ENCODE assay signal across 8 cellular contexts in genomic region chr6:147204843-147205311, GRCh38. TPM values are rescaled to one million over a fixed set of nuclear protein-coding genes. Genes with fewer than 3 reads are reported as not detected.
DNase-seq lines count a peak whose midpoint lies in the region; ATAC-seq, FAIRE-seq and TF ChIP-seq lines count a peak whose summit lies in the region.

No MANE protein-coding gene starts in this region.

- H3K27me3 ChIP-seq in GM23338 (ENCODE audit: insufficient read depth) (0 out of 2 replicates have a peak, but pooled peaks cover 6% of the 10 kb centered on the region), right lobe of liver (no peaks in the 10 kb centered on the region), tibial nerve (no peaks in the 10 kb centered on the region)

- peaks cover 50% of the 10 kb centered on the region for H3K79me2 ChIP-seq in GM23338 (replicated peaks; ENCODE audit: insufficient read depth)

- H4K20me1 ChIP-seq in GM23338 (replicated peaks; ENCODE audit: insufficient read depth): peaks cover 13% of the 10 kb centered on the region

- WGBS in A549 (ENCODE audit: missing lambda C conversion rate): 13% methylated on average over 11 of the region's 11 CpGs
- WGBS in right lobe of liver (ENCODE audit: insufficient coverage, low coverage, low lambda C conversion rate, missing lambda C conversion rate): 13% methylated on average over 11 of the region's 11 CpGs
- 8 to 11% methylated on average over 11 of the region's 11 CpGs for WGBS in tibial nerve, 2 donors

- no peaks in the 10 kb centered on the region for H3K9me3 ChIP-seq in A549
- H3K9me3 ChIP-seq in right lobe of liver: no peaks in the 10 kb centered on the region
- no peaks in the 10 kb centered on the region for H3K9me3 ChIP-seq in tibial nerve

- in situ Hi-C loops in astrocyte of the cerebellum (cut with HindIII; ENCODE audit: low sequenced_read_pairs): no loop called here

- H3K27me3 Mint-ChIP-seq in GM23338 (ENCODE audit: insufficient read depth, low read depth, poor library complexity): peaks cover 3% of the 10 kb centered on the region

- peak overlapping the region; percentile 95 to 100 for H3K27ac ChIP-seq in A549
- H3K27ac ChIP-seq in GM23338 (ENCODE audit: low read depth): no peak overlapping the region
- H3K27ac ChIP-seq in right lobe of liver: peak overlapping the region; percentile 71 to 88 (median 88)
- peak overlapping the region; percentile 93 to 97 (median 96) for H3K27ac ChIP-seq in tibial nerve

- intact Hi-C loops in right lobe of liver (cut with DNase I): no loop called here
- intact Hi-C loops in left colon (cut with DNase I, micrococcal nuclease): no loop called here

- H2AFZ ChIP-seq in GM23338: peak overlapping the region; percentile 44; the same call in 1 of the 2 replicates

- TF ChIP-seq POLR2A in A549 (IDR thresholded peaks at IDR 0.05; ENCODE audit: low read length) (no peak), right lobe of liver (IDR thresholded peaks at IDR 0.05) (no peak), tibial nerve (IDR thresholded peaks at IDR 0.05) (no peak)

- CTCF ChIA-PET in A549 (lab: Yijun Ruan, JAX): interaction anchor here (1.5 kb wide), 1 partner anchor 302 kb away, joined by 4 read pairs; no protein-coding TSS in a partner anchor

- TF ChIP-seq CTCF in A549 (IDR thresholded peaks at IDR 0.05) (no peak), GM23338 (conservative IDR thresholded peaks at IDR 0.05; ENCODE audit: low read depth in 2 of 2) (no peak), astrocyte of the cerebellum (IDR thresholded peaks at IDR 0.05; ENCODE audit: low read depth, low read length, missing control alignments) (no peak), right lobe of liver (IDR thresholded peaks at IDR 0.05) (no peak), tibial nerve (IDR thresholded peaks at IDR 0.05) (no peak)

- POLR2A ChIA-PET in A549 (lab: Yijun Ruan, JAX): interaction anchor here (0.7 kb wide), 1 partner anchor 69 kb away, joined by 3 read pairs; no protein-coding TSS in a partner anchor

- H3K4me1 Mint-ChIP-seq in GM23338: peaks cover 11% of the 10 kb centered on the region; the same call in 2 of the 3 replicates

- H3K4me2 ChIP-seq in A549 (peak overlapping the region; percentile 71), GM23338 (peak overlapping the region; percentile 82)

- no peak for FAIRE-seq in A549 (lab: Jason Lieb, UNC)

- ATAC-seq in A549 (no peak), GM23338 (no peak), right lobe of liver (no peak), left colon (no peak), GM19455 (IDR thresholded peaks at IDR 0.05; ENCODE audit: unreplicated experiment) (no peak)

- DNase-seq in A549 (ENCODE audit: low read depth in 1 of 2, low spot score in 1 of 2): no peak
- DNase-seq in GM23338 (ENCODE audit: low spot score): no peak
- no peak for DNase-seq in astrocyte of the cerebellum (ENCODE audit: low read depth)
- DNase-seq in right lobe of liver: no peak
- no peak for DNase-seq in tibial nerve (ENCODE audit: low spot score in 2 of 2)
- DNase-seq in left colon: no peak
- no peak for DNase-seq in SW480 (ENCODE audit: low spot score)

- TF ChIP-seq EP300 in A549 (IDR thresholded peaks at IDR 0.05) (no peak), tibial nerve (IDR thresholded peaks at IDR 0.05) (no peak)

- H3K4me1 ChIP-seq in A549 (peaks cover 19% of the 10 kb centered on the region; the same call in 2 of the 3 replicates), GM23338 (ENCODE audit: insufficient read depth) (peaks cover 13% of the 10 kb centered on the region), right lobe of liver (peaks cover 0 to 6% (median 0%) of the 10 kb centered on the region in 4 donors), tibial nerve (peaks cover 0 to 35% (median 9%) of the 10 kb centered on the region in 4 donors)

- no peaks in the 10 kb centered on the region for H3K36me3 ChIP-seq in GM23338 (ENCODE audit: insufficient read depth)
- no peaks in the 10 kb centered on the region for H3K36me3 ChIP-seq in right lobe of liver
- H3K36me3 ChIP-seq in tibial nerve: no peaks in the 10 kb centered on the region

- TF ChIP-seq RAD21 in A549 (conservative IDR thresholded peaks at IDR 0.05 in 1 of 2, IDR thresholded peaks at IDR 0.05 in 1 of 2): no peak

- no peaks in the 10 kb centered on the region for H3K36me3 Mint-ChIP-seq in GM23338 (ENCODE audit: low read depth)

- no peaks in the 10 kb centered on the region for H3K9me2 ChIP-seq in GM23338 (ENCODE audit: insufficient read depth)

- H3K4me3 Mint-ChIP-seq in GM23338: peak overlapping the region; percentile 85

- no peaks in the 10 kb centered on the region for H3K9me3 Mint-ChIP-seq in GM23338

- H3F3A ChIP-seq in GM23338 (replicated peaks; ENCODE audit: low read depth): no peaks in the 10 kb centered on the region

- no peak overlapping the region; the same call in 1 of the 2 replicates for H3K27ac Mint-ChIP-seq in GM23338

- H3K4me3 ChIP-seq in A549: peak overlapping the region; percentile 84
- H3K4me3 ChIP-seq in GM23338: peak overlapping the region; percentile 58
- peak overlapping the region; percentile 88 for H3K4me3 ChIP-seq in astrocyte of the cerebellum (ENCODE audit: low read depth, low read length)
- H3K4me3 ChIP-seq in right lobe of liver: peak overlapping the region; percentile 67 to 73 (median 70)
- H3K4me3 ChIP-seq in tibial nerve: peak overlapping the region; percentile 81 to 96 (median 92)

TF ChIP-seq in A549, 52 proteins besides CTCF, POLR2A, EP300 and RAD21:
- TF ChIP-seq SMC3 (IDR thresholded peaks at IDR 0.05) (no peak), RCOR1 (IDR thresholded peaks at IDR 0.05; ENCODE audit: low read depth, low read length) (no peak), NR3C1 (IDR thresholded peaks at IDR 0.05) (no peak), HOXA7 (CRISPR knock-in tag; IDR thresholded peaks at IDR 0.05) (no peak)

TF ChIP-seq in GM23338, 12 proteins besides CTCF, POLR2A, EP300 and RAD21:
- no peak for TF ChIP-seq ETS1 (IDR thresholded peaks at IDR 0.05)

RNA-seq across cellular contexts. Expression of gene STXBP5, which starts 0.7 kb away (rescaled TPM):
- 17.8 and 23.6 TPM in 2 replicates for polyA plus RNA-seq in A549 (2011; rRNA removed)
- polyA plus RNA-seq in A549 (2012; cell fraction: cytosol; rRNA removed): 3.6 TPM in 2 replicates
- polyA plus RNA-seq in A549 (2012; cell fraction: nucleus; rRNA removed): 2.5 and 3.6 TPM in 2 replicates
- 8.7 to 10.8 TPM (median 10.7 TPM) in 3 replicates for polyA plus RNA-seq in A549 (2017; fragmentation: RNase III; extraction: RNeasy Plus Mini Kit Qiagen cat#74134 plus additional on column Dnase treatment)
- polyA minus RNA-seq in A549 (2011; rRNA and poly(A)+ RNA removed): 27.4 and 33.1 TPM in 2 replicates
- total RNA-seq in GM23338 (2014; rRNA removed; shearing (Covaris generic)): 12.9 and 17.8 TPM in 2 replicates
- polyA plus RNA-seq in GM23338 (2016; fragmentation: Nextera tagmentation; extraction: Ambion mirVana): 3.0 and 3.9 TPM in 2 replicates
- total RNA-seq in right lobe of liver: 1 to 10 TPM; 3.9 to 7.6 (median 5.7) TPM
- 10 to 100 TPM; 23.7 to 39.1 (median 25.8) TPM for total RNA-seq in tibial nerve
- 10 to 100 TPM; 58.0 to 86.1 TPM for total RNA-seq in left colon
